14 cellular contexts compared by ENCODE assay signal in genomic region chr2:18551623-18552022, GRCh38. TPM values are rescaled to one million over a fixed set of nuclear protein-coding genes. Genes with fewer than 3 reads are reported as not detected.
DNase-seq lines count a peak whose midpoint lies in the region; ATAC-seq and TF ChIP-seq lines count a peak whose summit lies in the region.
"Had no signal": no experiment of that assay in that cellular context is flagged by ENCODE, and none has a peak within 500 bp of the region (broad histone marks: within the 10 kb centered on the region; RNA-seq: fewer than 3 reads in every experiment).

No MANE protein-coding gene starts in this region.

- intact Hi-C loops in A673 (cut with micrococcal nuclease; ENCODE audit: unreplicated experiment): no loop called here

- peaks cover 12% of the 10 kb centered on the region; the same call in 2 of the 3 replicates for H3K36me3 Mint-ChIP-seq in GM23338 (ENCODE audit: low read depth)

- no peak overlapping the region for H3K4me3 Mint-ChIP-seq in GM23338

- peak; percentile 6 for DNase-seq in A673 (ENCODE audit: low spot score)
- DNase-seq in GM23338 (ENCODE audit: low spot score): no peak
- DNase-seq in fibroblast of peridontal ligament (ENCODE audit: extremely low read depth): peak; percentile 32
- DNase-seq: HCEC 1CT, NCI-H1105, NCI-H1694 treated with DMSO at 0.1 percent for 48 hours, SIG-M5 had no signal

- H3K9me2 ChIP-seq in GM23338 (ENCODE audit: insufficient read depth): no peaks in the 10 kb centered on the region

- peak overlapping the region; percentile 32; the same call in 1 of the 2 replicates for H3K27ac Mint-ChIP-seq in GM23338

- peaks cover 20% of the 10 kb centered on the region; the same call in 1 of the 2 replicates for H3K79me2 ChIP-seq in GM23338 (replicated peaks; ENCODE audit: insufficient read depth)

- H3K4me2 ChIP-seq in GM23338: no peak overlapping the region
- H3K4me2 ChIP-seq: BLaER1 treated with 17β-estradiol and CSF1 and Interleukin-3, amounts not matched to agents 10 nM and 100 nM had no signal

- peaks cover 11% of the 10 kb centered on the region; the same call in 2 of the 3 replicates for H3K4me1 Mint-ChIP-seq in GM23338

- POLR2A ChIA-PET in A673 (lab: Charles Lee; ENCODE audit: low non-redundant PET): no interaction called here

- no peaks in the 10 kb centered on the region for H3F3A ChIP-seq in GM23338 (replicated peaks; ENCODE audit: low read depth)

- no peak overlapping the region for H2AFZ ChIP-seq in GM23338

- no peaks in the 10 kb centered on the region for H3K27me3 Mint-ChIP-seq in GM23338 (ENCODE audit: insufficient read depth, low read depth, poor library complexity)

- CTCF ChIA-PET in A673 (lab: Charles Lee): no interaction called here

- H3K27me3 ChIP-seq in A673 (replicated peaks; ENCODE audit: insufficient read depth, low read depth, low read length, poor library complexity) (no peaks in the 10 kb centered on the region), GM23338 (ENCODE audit: insufficient read depth) (no peaks in the 10 kb centered on the region)
- H3K27me3 ChIP-seq: BLaER1 treated with 17β-estradiol and CSF1 and Interleukin-3, amounts not matched to agents 10 nM and 100 nM had no signal

- TF ChIP-seq CTCF in A673 (conservative IDR thresholded peaks at IDR 0.05; ENCODE audit: low read depth, low read length) (no peak), GM23338 (conservative IDR thresholded peaks at IDR 0.05; ENCODE audit: low read depth in 2 of 2) (no peak)

- H3K36me3 ChIP-seq in A673 (ENCODE audit: insufficient read depth, low read length, poor library complexity, severe bottlenecking): peaks cover 8% of the 10 kb centered on the region
- H3K36me3 ChIP-seq in GM23338 (ENCODE audit: insufficient read depth): no peaks in the 10 kb centered on the region; the same call in 1 of the 2 replicates

- 0 out of 2 replicates have a peak, but pooled peaks cover 8% of the 10 kb centered on the region for H4K20me1 ChIP-seq in GM23338 (replicated peaks; ENCODE audit: insufficient read depth)

- ATAC-seq in GM23338: no peak
- ATAC-seq in SK-N-SH treated with all-trans-retinoic acid at 6 μM for 48 hours: peak; percentile 54
- no peak for ATAC-seq in HG02642 (IDR thresholded peaks at IDR 0.05; ENCODE audit: poor library complexity, unreplicated experiment)
- ATAC-seq in GM21528 (IDR thresholded peaks at IDR 0.05; ENCODE audit: low FRiP score, unreplicated experiment): no peak
- ATAC-seq in HG02852 (IDR thresholded peaks at IDR 0.05; ENCODE audit: unreplicated experiment): no peak
- ATAC-seq: Panc1 had no signal

- no peaks in the 10 kb centered on the region for H3K9me3 ChIP-seq in A673 (ENCODE audit: low read depth, low read length, poor library complexity, severe bottlenecking)
- H3K9me3 ChIP-seq: BLaER1 treated with 17β-estradiol and CSF1 and Interleukin-3, amounts not matched to agents 10 nM and 100 nM had no signal

- H3K9me3 Mint-ChIP-seq in GM23338: no peaks in the 10 kb centered on the region

- H3K27ac ChIP-seq in A673 (ENCODE audit: low read depth, low read length, poor library complexity, severe bottlenecking) (no peak overlapping the region), GM23338 (ENCODE audit: low read depth) (no peak overlapping the region)
- H3K27ac ChIP-seq: BLaER1 treated with 17β-estradiol and CSF1 and Interleukin-3, amounts not matched to agents 10 nM and 100 nM had no signal

- no TSS peak for BruUV-seq in A673 (replicated peaks; lab: Mats Ljungman, UMichigan)

- no peak overlapping the region for H3K4me3 ChIP-seq in A673 (ENCODE audit: low read depth, low read length, poor library complexity, severe bottlenecking)
- no peak overlapping the region for H3K4me3 ChIP-seq in GM23338
- H3K4me3 ChIP-seq: BLaER1 treated with 17β-estradiol and CSF1 and Interleukin-3, amounts not matched to agents 10 nM and 100 nM had no signal

- H3K4me1 ChIP-seq in A673 (ENCODE audit: insufficient read depth, low read length, poor library complexity, severe bottlenecking) (peaks cover 11% of the 10 kb centered on the region), GM23338 (ENCODE audit: insufficient read depth) (peaks cover 4% of the 10 kb centered on the region; the same call in 1 of the 2 replicates)

TF ChIP-seq in GM23338, 12 proteins besides CTCF, POLR2A, EP300 and RAD21 (continues in another document):
- TF ChIP-seq EZH2phosphoT487 (IDR thresholded peaks at IDR 0.05; ENCODE audit: unreplicated experiment) (no peak), REST (IDR thresholded peaks at IDR 0.05; ENCODE audit: unreplicated experiment) (no peak), ZNF114 (CRISPR knock-in tag; IDR thresholded peaks at IDR 0.05) (no peak), CREB1 (CRISPR knock-in tag; IDR thresholded peaks at IDR 0.05; ENCODE audit: low read depth) (no peak), POLR2AphosphoS5 (IDR thresholded peaks at IDR 0.05; ENCODE audit: low read depth) (no peak), JUNB (IDR thresholded peaks at IDR 0.05; ENCODE audit: unreplicated experiment) (no peak), EZH2 (IDR thresholded peaks at IDR 0.05; ENCODE audit: low read depth, unreplicated experiment) (no peak), NANOG (IDR thresholded peaks at IDR 0.05; ENCODE audit: borderline replicate concordance) (no peak), ZNF331 (CRISPR knock-in tag; IDR thresholded peaks at IDR 0.05; ENCODE audit: low read depth) (no peak), STAT1 (IDR thresholded peaks at IDR 0.05; ENCODE audit: unreplicated experiment) (no peak)

TF ChIP-seq in SK-N-SH treated with all-trans-retinoic acid at 6 μM for 48 hours, 23 proteins besides CTCF, POLR2A, EP300 and RAD21:
- no peak for TF ChIP-seq TOX (CRISPR knock-in tag; IDR thresholded peaks at IDR 0.05; ENCODE audit: borderline replicate concordance)
- TF ChIP-seq OSR1 (CRISPR knock-in tag; IDR thresholded peaks at IDR 0.05): no peak
- TF ChIP-seq ISL1 (CRISPR knock-in tag; IDR thresholded peaks at IDR 0.05): no peak
- peak; percentile 53; the same call in 1 of the 2 replicates for TF ChIP-seq TCF4 (CRISPR knock-in tag; IDR thresholded peaks at IDR 0.05; ENCODE audit: borderline replicate concordance)

RNA-seq across cellular contexts. Expression of gene RDH14, which starts 8.8 kb away (rescaled TPM):
- total RNA-seq in A673 (2021): 19.0 and 22.1 TPM in 2 replicates
- 38.0 and 38.1 TPM in 2 replicates for total RNA-seq in GM23338 (2014; rRNA removed; shearing (Covaris generic))
- 40.6 and 41.7 TPM in 2 replicates for polyA plus RNA-seq in GM23338 (2016; fragmentation: Nextera tagmentation; extraction: Ambion mirVana)

RNA-seq across cellular contexts. Expression of gene NT5C1B, which starts 37.7 kb away (rescaled TPM):
- total RNA-seq in A673 (2021): not detected in 2 replicates
- not detected in 2 replicates for total RNA-seq in GM23338 (2014; rRNA removed; shearing (Covaris generic))
- not detected in 2 replicates for polyA plus RNA-seq in GM23338 (2016; fragmentation: Nextera tagmentation; extraction: Ambion mirVana)
- total RNA-seq: M059J had no signal
